8 cellular contexts compared by ENCODE assay signal in genomic region chr10:114437456-114438292, GRCh38. TPM values are rescaled to one million over a fixed set of nuclear protein-coding genes. Genes with fewer than 3 reads are reported as not detected.
DNase-seq lines count a peak whose midpoint lies in the region; ATAC-seq and TF ChIP-seq lines count a peak whose summit lies in the region.

No MANE protein-coding gene starts in this region.

- H3K27ac ChIP-seq in DND-41 (ENCODE audit: low read length) = no peak overlapping the region
- no peak overlapping the region for H3K27ac ChIP-seq in breast epithelium
- H3K27ac ChIP-seq in testis = no peak overlapping the region

- ATAC-seq in DND-41 (ENCODE audit: insufficient read depth, low read depth) (no peak), GM21528 (IDR thresholded peaks at IDR 0.05; ENCODE audit: low FRiP score, unreplicated experiment) (no peak)
- no peak for ATAC-seq in activated T-cell treated with anti-CD3 and anti-CD28 coated beads, Interleukin-2, amount 50 U/mL, for 4 hours

- intact Hi-C loops in breast epithelium (cut with DNase I; ENCODE audit: low total_unique reads) = no loop called here
- intact Hi-C loops in testis (cut with DNase I; ENCODE audit: low total_unique reads) = loop anchor here (10.0 kb wide), 1 partner anchor 133 kb away; no protein-coding TSS in a partner anchor

- WGBS in testis, 2 donors = 89 to 92% methylated on average over 9 of the region's 9 CpGs

- no peaks in the 10 kb centered on the region for H3K4me1 Mint-ChIP-seq in nephron
- no peaks in the 10 kb centered on the region for H3K4me1 Mint-ChIP-seq in activated T-cell treated with anti-CD3 and anti-CD28 coated beads, Interleukin-2, amount 50 U/mL, for 4 hours (ENCODE audit: low read depth)

- H3K9me3 Mint-ChIP-seq in nephron = no peaks in the 10 kb centered on the region
- no peaks in the 10 kb centered on the region for H3K9me3 Mint-ChIP-seq in activated T-cell treated with anti-CD3 and anti-CD28 coated beads, Interleukin-2, amount 50 U/mL, for 4 hours

- H3K36me3 Mint-ChIP-seq in nephron (ENCODE audit: low read depth) = peaks cover 73% of the 10 kb centered on the region
- peaks cover 57% of the 10 kb centered on the region for H3K36me3 Mint-ChIP-seq in activated T-cell treated with anti-CD3 and anti-CD28 coated beads, Interleukin-2, amount 50 U/mL, for 4 hours (ENCODE audit: insufficient read depth)

- no peaks in the 10 kb centered on the region for H3K27me3 ChIP-seq in DND-41 (ENCODE audit: insufficient read depth, low read length, poor library complexity)
- H3K27me3 ChIP-seq in breast epithelium = no peaks in the 10 kb centered on the region
- no peaks in the 10 kb centered on the region for H3K27me3 ChIP-seq in testis

- H3K9ac ChIP-seq in DND-41 (ENCODE audit: low read depth, low read length) = no peak overlapping the region

- TF ChIP-seq POLR2A in breast epithelium (IDR thresholded peaks at IDR 0.05) = no peak
- no peak for TF ChIP-seq POLR2A in testis (IDR thresholded peaks at IDR 0.05)

- no peaks in the 10 kb centered on the region for H3K79me2 ChIP-seq in DND-41 (ENCODE audit: insufficient read depth, low read length)

- no peak overlapping the region for H3K27ac Mint-ChIP-seq in nephron

- peak; percentile 31 for TF ChIP-seq CTCF in DND-41 (IDR thresholded peaks at IDR 0.05; ENCODE audit: borderline replicate concordance, extremely low read depth, low read length, poor library complexity, severe bottlenecking)
- peak; percentile 50 to 55 (median 51) for TF ChIP-seq CTCF in breast epithelium (IDR thresholded peaks at IDR 0.05)
- peak; percentile 29 to 53 (median 50) for TF ChIP-seq CTCF in nephron (IDR thresholded peaks at IDR 0.05; ENCODE audit: unreplicated experiment in 3 of 3)
- peak in 1 of 3 experiments; percentile 26 for TF ChIP-seq CTCF in testis (IDR thresholded peaks at IDR 0.05)

- H3K4me3 ChIP-seq in DND-41 (ENCODE audit: low read depth in 1 of 2, low read length in 2 of 2) (no peak overlapping the region), breast epithelium (no peak overlapping the region), testis (no peak overlapping the region)

- no peaks in the 10 kb centered on the region for H4K20me1 ChIP-seq in DND-41 (ENCODE audit: insufficient read depth, low read length)

- H3K4me3 Mint-ChIP-seq in nephron = no peak overlapping the region
- no peak overlapping the region for H3K4me3 Mint-ChIP-seq in activated T-cell treated with anti-CD3 and anti-CD28 coated beads, Interleukin-2, amount 50 U/mL, for 4 hours

- H2AFZ ChIP-seq in DND-41 (ENCODE audit: low read depth, low read length) = no peak overlapping the region

- H3K4me2 ChIP-seq in DND-41 (ENCODE audit: insufficient read depth, low read length) = no peak overlapping the region

- H3K4me1 ChIP-seq in DND-41 (ENCODE audit: insufficient read depth, low read length) = no peaks in the 10 kb centered on the region
- no peaks in the 10 kb centered on the region for H3K4me1 ChIP-seq in breast epithelium
- H3K4me1 ChIP-seq in testis = peaks cover 4% of the 10 kb centered on the region

- H3K27me3 Mint-ChIP-seq in nephron (ENCODE audit: low read depth) = no peaks in the 10 kb centered on the region
- H3K27me3 Mint-ChIP-seq in activated T-cell treated with anti-CD3 and anti-CD28 coated beads, Interleukin-2, amount 50 U/mL, for 4 hours (ENCODE audit: low read depth) = no peaks in the 10 kb centered on the region

- DNase-seq in DND-41 (no peak), HuH-7.5 (ENCODE audit: low spot score) (peak; percentile 32), breast epithelium (ENCODE audit: low spot score in 2 of 2) (no peak), testis (no peak), mesenteric fat pad (ENCODE audit: low spot score) (no peak)
- no peak for DNase-seq in activated T-cell treated with anti-CD3 and anti-CD28 coated beads, Interleukin-2, amount 50 U/mL, for 4 hours

- H3K36me3 ChIP-seq in DND-41 (ENCODE audit: insufficient read depth, low read length) (no peaks in the 10 kb centered on the region), breast epithelium (no peaks in the 10 kb centered on the region), testis (ENCODE audit: low read depth, missing control alignments) (no peaks in the 10 kb centered on the region)

- H3K9me3 ChIP-seq in DND-41 (ENCODE audit: insufficient read depth, low read length, severe bottlenecking) = no peaks in the 10 kb centered on the region
- H3K9me3 ChIP-seq in breast epithelium = no peaks in the 10 kb centered on the region
- H3K9me3 ChIP-seq in testis = no peaks in the 10 kb centered on the region

RNA-seq across cellular contexts. Expression of gene AFAP1L2, which starts 33.4 kb away (rescaled TPM):
- total RNA-seq in breast epithelium (10 to 100 TPM in 2 of 3 donors, 1 to 10 TPM in 1; 4.2 to 43.9 (median 20.0) TPM), testis (1 to 10 TPM; 4.0 to 6.9 TPM), mesenteric fat pad (3.9 TPM)
- total RNA-seq in activated T-cell treated with anti-CD3 and anti-CD28 coated beads, Interleukin-2, amount 50 U/mL, for 4 hours = under 1 TPM; 0.20 to 0.45 (median 0.33) TPM
- polyA plus RNA-seq in testis (ENCODE audit: insufficient read depth, low read depth, low replicate concordance) = 7.4 TPM
